ENCODE assay signal across 8 cellular contexts in the genomic region with DNA sequence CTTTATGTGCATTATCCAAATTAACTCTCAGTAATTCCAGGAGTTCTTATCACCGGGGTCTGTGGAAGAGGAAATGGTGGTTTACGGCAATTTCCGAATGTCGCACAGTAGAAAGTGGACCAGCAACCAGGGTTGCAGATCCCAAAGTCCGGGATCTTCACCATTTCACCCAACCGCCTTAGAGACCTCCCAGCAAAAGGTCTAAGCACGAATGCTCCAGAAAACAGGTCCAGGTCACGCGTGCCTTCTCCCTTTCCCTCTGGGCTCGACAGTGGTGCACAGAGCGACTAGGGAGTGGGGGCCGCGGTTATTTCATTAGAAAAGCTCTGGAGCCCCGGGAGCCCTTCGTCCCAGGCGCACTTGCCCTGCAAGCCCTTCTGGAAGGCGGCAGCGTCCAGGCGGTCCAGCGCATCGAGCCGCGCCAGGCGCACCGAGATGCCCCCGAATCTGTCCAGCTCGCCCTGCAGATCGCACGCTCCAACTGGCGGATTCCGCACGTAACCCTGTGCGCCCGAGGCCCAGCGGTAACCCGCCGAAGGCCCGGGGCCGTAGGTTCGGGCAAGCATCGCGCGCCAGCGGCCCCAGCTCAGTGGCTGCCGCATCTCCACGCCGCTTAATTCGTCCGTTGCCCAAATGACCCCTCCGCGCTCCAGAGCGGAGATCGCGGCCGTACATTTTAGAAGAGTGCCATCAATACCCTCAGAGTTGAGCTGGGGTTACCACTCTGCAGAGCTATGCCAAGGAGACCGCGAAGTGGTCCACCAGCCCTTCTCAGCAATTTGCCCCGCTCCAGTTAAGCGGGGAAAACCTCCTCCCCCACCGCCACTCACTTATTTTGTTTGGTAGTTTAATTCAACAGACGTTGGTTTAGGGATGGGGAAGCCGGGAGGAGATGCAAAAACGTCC. TPM values are rescaled to one million over a fixed set of nuclear protein-coding genes. Genes with fewer than 3 reads are reported as not detected.
DNase-seq lines count a peak whose midpoint lies in the region; ATAC-seq and TF ChIP-seq lines count a peak whose summit lies in the region.

A gene with protein sequence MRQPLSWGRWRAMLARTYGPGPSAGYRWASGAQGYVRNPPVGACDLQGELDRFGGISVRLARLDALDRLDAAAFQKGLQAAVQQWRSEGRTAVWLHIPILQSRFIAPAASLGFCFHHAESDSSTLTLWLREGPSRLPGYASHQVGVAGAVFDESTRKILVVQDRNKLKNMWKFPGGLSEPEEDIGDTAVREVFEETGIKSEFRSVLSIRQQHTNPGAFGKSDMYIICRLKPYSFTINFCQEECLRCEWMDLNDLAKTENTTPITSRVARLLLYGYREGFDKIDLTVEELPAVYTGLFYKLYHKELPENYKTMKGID (minus strand): TSS at position 627 of the 906 bp plus-strand sequence. CDS start 25 bp downstream, at position 602.

- CTCF ChIA-PET in activated CD4-positive, alpha-beta T cell treated with anti-CD3 and anti-CD28 coated beads, Interleukin-2, amount 10 ng/mL, durations not matched to agents 7 days and 5 days (lab: Charles Lee): interaction anchor here (0.6 to 2.2 kb wide), 5 partner anchors 8 to 1133 kb away, joined by 3 to 11 read pairs (median 4); no protein-coding TSS in a partner anchor

- peak; percentile 62 for ATAC-seq in GM18868 (IDR thresholded peaks at IDR 0.05; ENCODE audit: unreplicated experiment)
- peak; percentile 77 for ATAC-seq in HG03064 (IDR thresholded peaks at IDR 0.05; ENCODE audit: low read depth, unreplicated experiment)
- peak; percentile 85 to 95 (median 89) for ATAC-seq in right lobe of liver

- intact Hi-C loops in dorsolateral prefrontal cortex (cut with DNase I) (loop anchor here (2.0 to 10.0 kb wide), 3 partner anchors 189 to 317 kb away; a partner anchor contains a TSS), right lobe of liver (cut with DNase I) (loop anchor here in 1 of 2 donors (10.0 kb wide), 1 partner anchor 167 kb away; no protein-coding TSS in a partner anchor)

- H3K36me3 Mint-ChIP-seq in activated CD4-positive, alpha-beta T cell treated with anti-CD3 and anti-CD28 coated beads, Interleukin-2, amount 10 ng/mL, durations not matched to agents 7 days and 5 days (ENCODE audit: low read depth): no peaks in the 10 kb centered on the region

- no peaks in the 10 kb centered on the region for H3K36me3 ChIP-seq in right lobe of liver

- peak; percentile 18 for TF ChIP-seq POLR2A in right lobe of liver (IDR thresholded peaks at IDR 0.05)

- no peaks in the 10 kb centered on the region for H3K9me3 ChIP-seq in right lobe of liver

- peak in 4 of 56 donors; percentile 3 to 9 (median 7) for TF ChIP-seq CTCF in dorsolateral prefrontal cortex (IDR thresholded peaks at IDR 0.05 in 54 of 56, conservative IDR thresholded peaks at IDR 0.05 in 2 of 56; ENCODE audit: low read depth in 1 of 56, partially characterized antibody in 56 of 56)
- TF ChIP-seq CTCF in right lobe of liver (IDR thresholded peaks at IDR 0.05): no peak

- H3K27me3 Mint-ChIP-seq in activated CD4-positive, alpha-beta T cell treated with anti-CD3 and anti-CD28 coated beads, Interleukin-2, amount 10 ng/mL, durations not matched to agents 7 days and 5 days: no peaks in the 10 kb centered on the region

- H3K4me1 ChIP-seq in right lobe of liver: peaks cover 0 to 21% (median 4%) of the 10 kb centered on the region in 4 donors

- peaks cover 17% of the 10 kb centered on the region for H3K4me1 Mint-ChIP-seq in activated CD4-positive, alpha-beta T cell treated with anti-CD3 and anti-CD28 coated beads, Interleukin-2, amount 10 ng/mL, durations not matched to agents 7 days and 5 days

- peak within 1 kb of the TSS; percentile 99 for H3K27ac Mint-ChIP-seq in activated CD4-positive, alpha-beta T cell treated with anti-CD3 and anti-CD28 coated beads, Interleukin-2, amount 10 ng/mL, durations not matched to agents 7 days and 5 days

- DNase-seq in AML-193 (lab: John Stamatoyannopoulos, UW) (peak; percentile 42), NCI-H345 treated with DMSO at 0.1 percent for 48 hours (lab: John Stamatoyannopoulos, UW; ENCODE audit: unreplicated experiment) (peak; percentile 18), dorsolateral prefrontal cortex (peak; percentile 61 to 85 (median 75)), right lobe of liver (peak; percentile 55 to 83 (median 78))
- DNase-seq in activated CD4-positive, alpha-beta T cell treated with anti-CD3 and anti-CD28 coated beads, Interleukin-2, amount 10 ng/mL, durations not matched to agents 7 days and 5 days: peak; percentile 39
- peak in 2 of 3 donors; percentile 14 to 21 for DNase-seq in stimulated activated CD4-positive, alpha-beta T cell treated with anti-CD3 and anti-CD28 coated beads, TNF-alpha, amount 100 ng/mL, for 48 hours (ENCODE audit: low read depth in 3 of 3)

- 0% methylated on average over 29 of the region's 63 CpGs for WGBS in right lobe of liver (ENCODE audit: insufficient coverage, low coverage, low lambda C conversion rate, missing lambda C conversion rate)

- H3K27me3 ChIP-seq in dorsolateral prefrontal cortex: no peaks in the 10 kb centered on the region
- H3K27me3 ChIP-seq in right lobe of liver: no peaks in the 10 kb centered on the region

- POLR2A ChIA-PET in activated CD4-positive, alpha-beta T cell treated with anti-CD3 and anti-CD28 coated beads, Interleukin-2, amount 10 ng/mL, durations not matched to agents 7 days and 5 days (lab: Charles Lee): interaction anchor here (0.7 to 1.5 kb wide), 2 partner anchors 190 to 522 kb away, joined by 3 to 5 read pairs; a partner anchor contains a TSS

- no peaks in the 10 kb centered on the region for H3K9me3 Mint-ChIP-seq in activated CD4-positive, alpha-beta T cell treated with anti-CD3 and anti-CD28 coated beads, Interleukin-2, amount 10 ng/mL, durations not matched to agents 7 days and 5 days

- no peak within 1 kb of the TSS for H3K4me3 Mint-ChIP-seq in activated CD4-positive, alpha-beta T cell treated with anti-CD3 and anti-CD28 coated beads, Interleukin-2, amount 10 ng/mL, durations not matched to agents 7 days and 5 days

- peak within 1 kb of the TSS; percentile 70 to 99 (median 89) for H3K4me3 ChIP-seq in dorsolateral prefrontal cortex
- peak within 1 kb of the TSS; percentile 85 to 92 (median 87) for H3K4me3 ChIP-seq in right lobe of liver

- H3K27ac ChIP-seq in dorsolateral prefrontal cortex: peak within 1 kb of the TSS in 57 of 59 donors; percentile 50 to 94 (median 83)
- peak within 1 kb of the TSS; percentile 62 to 70 (median 67) for H3K27ac ChIP-seq in right lobe of liver

RNA-seq across cellular contexts. Expression of the gene that starts here (rescaled TPM):
- total RNA-seq in activated CD4-positive, alpha-beta T cell treated with anti-CD3 and anti-CD28 coated beads, Interleukin-2, amount 10 ng/mL, durations not matched to agents 7 days and 5 days: 10 to 100 TPM; 10.4 to 11.8 TPM
- total RNA-seq in dorsolateral prefrontal cortex: 10 to 100 TPM in 79 of 120 experiments, 1 to 10 TPM in 41; 7.0 to 21.1 (median 10.9) TPM
- total RNA-seq in right lobe of liver: 10 to 100 TPM in 5 of 6 experiments, 1 to 10 TPM in 1; 8.0 to 20.5 (median 17.1) TPM

Comparison
In these comparisons a context has a peak if more than half of its experiments do, and no peak if none do; other contexts are left out.
1. Peak in every context shown above with its lines: DNase-seq, ATAC-seq, H3K4me3 ChIP-seq and H3K27ac ChIP-seq.
2. DNase-seq: peak in every context shown above with its lines; median percentile 78 in right lobe of liver; 75 in dorsolateral prefrontal cortex; 42 in AML-193; 39 in activated CD4-positive, alpha-beta T cell treated with anti-CD3 and anti-CD28 coated beads, Interleukin-2, amount 10 ng/mL, durations not matched to agents 7 days and 5 days; 18 in NCI-H345 treated with DMSO at 0.1 percent for 48 hours; 18 in stimulated activated CD4-positive, alpha-beta T cell treated with anti-CD3 and anti-CD28 coated beads, TNF-alpha, amount 100 ng/mL, for 48 hours.